Comparison of ENCODE assay signal across 8 cellular contexts in the genomic region with DNA sequence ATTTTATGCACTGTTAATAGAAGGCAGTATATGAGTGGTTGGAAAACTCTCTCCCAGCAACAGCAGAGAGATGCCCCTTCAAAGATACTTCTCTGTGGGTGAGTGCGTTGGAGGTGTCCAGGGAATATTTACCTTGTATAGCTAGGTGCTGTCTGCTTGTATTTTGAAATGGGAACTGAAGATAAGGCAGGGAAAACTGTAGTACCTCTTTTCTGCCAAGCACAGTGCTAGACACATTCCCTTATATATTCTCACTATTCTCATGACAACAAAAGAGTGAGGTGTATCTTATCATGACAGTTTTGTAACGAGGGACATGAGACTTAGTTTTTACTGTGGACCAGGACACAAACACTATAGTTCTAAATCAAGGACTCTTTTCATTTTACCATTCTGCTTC. TPM values are rescaled to one million over a fixed set of nuclear protein-coding genes. Genes with fewer than 3 reads are reported as not detected.
DNase-seq lines count a peak whose midpoint lies in the region; ATAC-seq and TF ChIP-seq lines count a peak whose summit lies in the region.

No MANE protein-coding gene starts in this region.

- TF ChIP-seq CTCF in left ventricle myocardium inferior (IDR thresholded peaks at IDR 0.05; ENCODE audit: borderline replicate concordance): peak; percentile 35
- peak; percentile 47 for TF ChIP-seq CTCF in OCI-LY1 (IDR thresholded peaks at IDR 0.05; ENCODE audit: low read length)

- DNase-seq in left ventricle myocardium inferior (no peak), cardiac septum (ENCODE audit: low spot score) (no peak), superior temporal gyrus (ENCODE audit: extremely low spot score) (peak; percentile 26), SJCRH30 (no peak), NCI-H226 (no peak)

- no peak overlapping the region for H3K9ac ChIP-seq in OCI-LY1 (ENCODE audit: low read length)

- H3K9me3 ChIP-seq in left ventricle myocardium inferior (replicated peaks) (no peaks in the 10 kb centered on the region), OCI-LY1 (ENCODE audit: low read length) (no peaks in the 10 kb centered on the region), SJCRH30 (replicated peaks) (no peaks in the 10 kb centered on the region)

- H3K36me3 ChIP-seq in left ventricle myocardium inferior: no peaks in the 10 kb centered on the region
- H3K36me3 ChIP-seq in OCI-LY1 (ENCODE audit: insufficient read depth, low read length): no peaks in the 10 kb centered on the region
- H3K36me3 ChIP-seq in SJCRH30: no peaks in the 10 kb centered on the region

- intact Hi-C loops in left ventricle myocardium inferior (cut with micrococcal nuclease): no loop called here
- intact Hi-C loops in cardiac septum (cut with DNase I): no loop called here

- H3K4me3 ChIP-seq in left ventricle myocardium inferior (no peak overlapping the region), OCI-LY1 (ENCODE audit: low read depth, low read length, poor library complexity, severe bottlenecking) (no peak overlapping the region), SJCRH30 (no peak overlapping the region)

- H3K27ac ChIP-seq in left ventricle myocardium inferior (replicated peaks): no peak overlapping the region
- H3K27ac ChIP-seq in OCI-LY1 (ENCODE audit: low read depth, low read length, poor library complexity, severe bottlenecking): no peak overlapping the region
- no peak overlapping the region for H3K27ac ChIP-seq in SJCRH30

- ATAC-seq in esophagus mucosa (peak; percentile 24), HG03159 (IDR thresholded peaks at IDR 0.05; ENCODE audit: unreplicated experiment) (no peak)

- H3K4me2 ChIP-seq in OCI-LY1 (ENCODE audit: low read length): no peak overlapping the region

- no peaks in the 10 kb centered on the region for H3K79me2 ChIP-seq in OCI-LY1 (ENCODE audit: insufficient read depth, low read length)

- no peak overlapping the region for H2AFZ ChIP-seq in OCI-LY1 (ENCODE audit: low read length)

- no peaks in the 10 kb centered on the region for H3F3A ChIP-seq in OCI-LY1 (ENCODE audit: insufficient read depth, low read length)

- no peaks in the 10 kb centered on the region for H3K9me2 ChIP-seq in OCI-LY1 (ENCODE audit: low read depth, low read length)

- H3K4me1 ChIP-seq in left ventricle myocardium inferior: peaks cover 26% of the 10 kb centered on the region
- peaks cover 20% of the 10 kb centered on the region for H3K4me1 ChIP-seq in OCI-LY1 (ENCODE audit: insufficient read depth, low read length, severe bottlenecking)
- peaks cover 4% of the 10 kb centered on the region; the same call in 1 of the 2 replicates for H3K4me1 ChIP-seq in SJCRH30

- no peaks in the 10 kb centered on the region for H4K20me1 ChIP-seq in OCI-LY1 (ENCODE audit: insufficient read depth, low read length)

- H3K27me3 ChIP-seq in left ventricle myocardium inferior (ENCODE audit: low read depth) (peaks cover 5% of the 10 kb centered on the region), OCI-LY1 (ENCODE audit: insufficient read depth, low read length) (no peaks in the 10 kb centered on the region; the same call in 1 of the 2 replicates), SJCRH30 (no peaks in the 10 kb centered on the region)

RNA-seq across cellular contexts. Expression of a gene that starts 2.1 kb away (rescaled TPM):
- total RNA-seq in left ventricle myocardium inferior: 4.6 TPM
- total RNA-seq in cardiac septum: 9.2 TPM
- total RNA-seq in esophagus mucosa: 24.6 TPM
- 12.6 and 13.7 TPM in 2 replicates for total RNA-seq in SJCRH30 (2014; rRNA removed; shearing (Covaris generic))
